Comparison of ENCODE assay signal across 8 cellular contexts in genomic region chr16:50213939-50214519, GRCh38. TPM values are rescaled to one million over a fixed set of nuclear protein-coding genes. Genes with fewer than 3 reads are reported as not detected.
DNase-seq lines count a peak whose midpoint lies in the region; ATAC-seq, FAIRE-seq and TF ChIP-seq lines count a peak whose summit lies in the region.

No MANE protein-coding gene starts in this region.

- H3K9ac ChIP-seq in endodermal cell (ENCODE audit: extremely low read depth, low read length, poor library complexity, severe bottlenecking) = no peak overlapping the region

- H3K4me1 Mint-ChIP-seq in endodermal cell (peaks cover 9% of the 10 kb centered on the region), nephron progenitor cell (peaks cover 16% of the 10 kb centered on the region)

- peaks cover 3% of the 10 kb centered on the region for H3K4me1 ChIP-seq in endodermal cell (ENCODE audit: control insufficient read depth, insufficient read depth, low read length)

- TF ChIP-seq CTCF in endodermal cell (conservative IDR thresholded peaks at IDR 0.05) (peak; percentile 86), nephron progenitor cell (IDR thresholded peaks at IDR 0.05) (peak; percentile 88)

- H3K4me3 Mint-ChIP-seq in endodermal cell (no peak overlapping the region), nephron progenitor cell (no peak overlapping the region)

- H3K27me3 Mint-ChIP-seq in endodermal cell (ENCODE audit: insufficient read depth) (no peaks in the 10 kb centered on the region), nephron progenitor cell (ENCODE audit: low read depth, poor library complexity) (no peaks in the 10 kb centered on the region)

- no peak for TF ChIP-seq POLR2A in H54 (IDR thresholded peaks at IDR 0.05; ENCODE audit: low read depth, low read length)

- H3K9me3 Mint-ChIP-seq in endodermal cell (no peaks in the 10 kb centered on the region), nephron progenitor cell (no peaks in the 10 kb centered on the region)

- ATAC-seq in HG02610 (IDR thresholded peaks at IDR 0.05; ENCODE audit: unreplicated experiment) (no peak), HG03097 (IDR thresholded peaks at IDR 0.05; ENCODE audit: low FRiP score, unreplicated experiment) (no peak), GM21825 (IDR thresholded peaks at IDR 0.05; ENCODE audit: unreplicated experiment) (no peak)

- no peak overlapping the region for H3K27ac ChIP-seq in endodermal cell (ENCODE audit: low read depth, low read length)

- H3K36me3 Mint-ChIP-seq in endodermal cell (ENCODE audit: low read depth) = peaks cover 38% of the 10 kb centered on the region
- H3K36me3 Mint-ChIP-seq in nephron progenitor cell (ENCODE audit: low read depth) = peaks cover 33% of the 10 kb centered on the region

- no peaks in the 10 kb centered on the region for H3K9me3 ChIP-seq in endodermal cell (ENCODE audit: control insufficient read depth, low read length)

- H3K27me3 ChIP-seq in endodermal cell (ENCODE audit: control insufficient read depth, insufficient read depth, low read length, poor library complexity, severe bottlenecking) = no peaks in the 10 kb centered on the region

- WGBS in endodermal cell (ENCODE audit: insufficient coverage in 1 of 2, insufficient read length in 1 of 2), 2 experiments = 83 to 84% methylated on average over 2 to 4 of the region's 4 CpGs

- peak; percentile 62 for FAIRE-seq in H54 (lab: Jason Lieb, UNC)

- in situ Hi-C loops in Caki2 (cut with HindIII; ENCODE audit: low pct_unique_long_range_greater_than_20kb, low sequenced_read_pairs) = no loop called here

- no peak overlapping the region for H3K4me3 ChIP-seq in endodermal cell (ENCODE audit: low read length)

- H3K36me3 ChIP-seq in endodermal cell (ENCODE audit: control insufficient read depth, insufficient read depth, low read length) = peaks cover 50% of the 10 kb centered on the region

- no peak overlapping the region for H3K27ac Mint-ChIP-seq in endodermal cell
- no peak overlapping the region for H3K27ac Mint-ChIP-seq in nephron progenitor cell

- peak; percentile 33 for DNase-seq in Caki2 (ENCODE audit: low read depth)
- DNase-seq in H54 (ENCODE audit: insufficient read length, low spot score) = no peak
- DNase-seq in RPMI7951 (ENCODE audit: low read depth) = peak; percentile 51
- no peak for DNase-seq in endodermal cell
- DNase-seq in nephron progenitor cell = no peak

RNA-seq across cellular contexts. Expression of gene ADCY7, which starts 52.3 kb away (rescaled TPM):
- total RNA-seq in Caki2 (2014; rRNA removed; shearing (Covaris generic); ENCODE audit: low replicate concordance) = 13.3 and 30.2 TPM in 2 replicates
- 15.9 and 24.6 TPM in 2 replicates for total RNA-seq in RPMI7951 (2014; rRNA removed; shearing (Covaris generic))
- 10 to 100 TPM; 30.1 to 37.2 TPM for total RNA-seq in endodermal cell
- 6.1 TPM for polyA plus RNA-seq in endodermal cell (2013, experiment 1 of 2)
- polyA plus RNA-seq in endodermal cell (2013, experiment 2 of 2) = 5.2 TPM

Comparison
In these comparisons a context has a peak if more than half of its experiments do, and no peak if none do; other contexts are left out.
1. DNase-seq: peak in Caki2 (single experiment) and RPMI7951 (single experiment); none in H54 (single experiment), endodermal cell (single experiment) and nephron progenitor cell (single experiment).